ENCODE assay signal across 25 cellular contexts in the genomic region with DNA sequence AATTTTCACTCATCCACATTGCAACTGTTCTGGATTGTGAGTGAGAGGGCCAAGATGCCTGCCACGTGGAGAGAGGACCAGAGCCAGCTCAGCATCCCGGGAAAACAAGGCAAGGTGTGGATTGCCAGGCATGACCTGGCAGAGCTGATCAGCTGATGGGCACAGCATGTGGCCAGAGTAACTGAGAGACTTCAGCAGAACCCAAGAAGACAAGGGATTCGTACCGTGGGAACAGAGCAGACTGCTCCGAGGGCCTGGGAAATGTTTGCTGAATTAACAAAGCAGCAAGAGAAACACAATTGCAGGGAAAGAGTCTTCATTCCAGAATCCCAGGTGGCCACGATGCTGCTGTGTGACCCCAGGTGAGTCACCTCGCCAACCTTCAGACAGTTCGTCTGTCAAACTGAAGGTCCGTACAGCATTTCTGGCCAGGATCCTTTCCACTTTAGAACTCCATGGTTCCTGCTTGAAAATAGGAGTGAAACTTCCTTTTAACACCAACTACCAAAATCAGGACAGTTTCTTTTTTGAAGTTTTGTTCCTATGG. TPM values are rescaled to one million over a fixed set of nuclear protein-coding genes. Genes with fewer than 3 reads are reported as not detected.
"Had no signal": no experiment of that assay in that cellular context is flagged by ENCODE, and none has a peak within 500 bp of the region (broad histone marks: within the 10 kb centered on the region; RNA-seq: fewer than 3 reads in every experiment).

No MANE protein-coding gene starts in this region.

- H3K27me3 ChIP-seq: sigmoid colon, upper lobe of left lung had no signal

- H3K27ac ChIP-seq: prostate gland, sigmoid colon, upper lobe of left lung, VCaP had no signal

- H3K4me3 ChIP-seq: prostate gland, sigmoid colon, upper lobe of left lung had no signal

- DNase-seq: activated CD4-positive, alpha-beta T cell treated with anti-CD3 and anti-CD28 coated beads for 4 hours; activated CD4-positive, alpha-beta T cell treated with anti-CD3 and anti-CD28 coated beads, Interleukin-2, amount 50 U/mL, for 4 hours; activated naive CD4-positive, alpha-beta T cell treated with Interleukin-2 at 50 U/mL for 16 hours; activated T-cell treated with anti-CD3 and anti-CD28 coated beads for 4 hours; activated T-cell treated with anti-CD3 and anti-CD28 coated beads, Interleukin-2, amount 50 U/mL, for 72 hours; anterior cingulate cortex; caudate nucleus; cortex of kidney; foreskin fibroblast; hippocampal formation; kidney; left colon; natural killer cell; retina; small intestine; stimulated activated CD4-positive, alpha-beta T cell treated with anti-CD3 and anti-CD28 coated beads, Interleukin-4, amount 100 ng/mL, for 24 hours; stimulated activated naive CD8-positive, alpha-beta T cell treated with anti-CD3 and anti-CD28 coated beads, Interleukin-15, amount 100 ng/mL, for 72 hours; substantia nigra; T-helper 9 cell; upper lobe of left lung had no signal

- H3K36me3 ChIP-seq: prostate gland, sigmoid colon, upper lobe of left lung had no signal

- H3K9me3 ChIP-seq: prostate gland, sigmoid colon, upper lobe of left lung had no signal

RNA-seq across cellular contexts. Expression of gene POMC, which starts 26.3 kb away (rescaled TPM):
- total RNA-seq: chondrocyte, osteocyte had no signal
